Comparison of ENCODE assay signal across 26 cellular contexts in the genomic region with DNA sequence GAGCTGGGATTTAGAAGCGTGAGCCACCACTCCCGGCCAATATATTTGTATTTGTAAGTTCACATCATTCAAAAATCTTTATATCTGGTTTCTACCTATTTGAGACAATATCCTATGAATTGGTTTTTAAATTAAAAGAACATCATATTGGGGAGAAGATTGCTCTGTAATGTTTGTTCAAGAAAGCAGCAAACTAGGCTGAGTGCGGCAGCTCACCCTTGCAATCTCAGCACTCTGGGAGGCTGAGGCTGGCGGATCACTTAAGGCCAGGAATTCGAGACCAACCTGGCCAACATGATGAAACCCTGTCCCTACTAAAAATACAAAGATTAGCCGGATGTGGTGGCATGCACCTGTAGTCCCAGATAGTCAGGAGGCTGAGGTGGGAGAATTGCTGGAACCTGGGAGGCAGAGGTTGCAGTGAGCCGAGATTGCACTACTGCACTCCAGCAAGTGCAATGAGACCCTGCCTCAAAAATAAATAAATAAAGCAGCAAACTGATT. TPM values are rescaled to one million over a fixed set of nuclear protein-coding genes. Genes with fewer than 3 reads are reported as not detected.
A peak's percentile ranks its signal among the peaks of the same experiment; 100 is the strongest.
DNase-seq lines count a peak whose midpoint lies in the region; ATAC-seq, FAIRE-seq and TF ChIP-seq lines count a peak whose summit lies in the region.
"Had no signal": no experiment of that assay in that cellular context is flagged by ENCODE, and none has a peak within 500 bp of the region (broad histone marks: within the 10 kb centered on the region; RNA-seq: fewer than 3 reads in every experiment).

No MANE protein-coding gene starts in this region.

- in situ Hi-C loops in gastrocnemius medialis (cut with MboI; ENCODE audit: low sequenced_read_pairs in 4 of 4) = loop anchor here in 2 of 4 donors (10.0 to 25.0 kb wide), 3 partner anchors 89 to 336 kb away; a partner anchor contains a TSS

- H3K36me3 ChIP-seq in left ventricle myocardium inferior (peaks cover 14% of the 10 kb centered on the region), endothelial cell of umbilical vein (ENCODE audit: control insufficient read depth in 2 of 2, extremely low read depth in 1 of 2, insufficient read depth in 2 of 2, low read length in 2 of 2) (peaks cover 0 to 3% of the 10 kb centered on the region in 2 experiments), gastrocnemius medialis (peaks cover 0 to 8% of the 10 kb centered on the region in 2 donors)

- no peaks in the 10 kb centered on the region for H4K20me1 ChIP-seq in endothelial cell of umbilical vein (replicated peaks; ENCODE audit: control insufficient read depth, extremely low read depth, insufficient read depth, low read length)

- dilution Hi-C loops in endothelial cell of umbilical vein (cut with MboI; ENCODE audit: extremely low pct_ligation_motif_present, low sequenced_read_pairs) = no loop called here

- intact Hi-C loops in left ventricle myocardium inferior (cut with micrococcal nuclease) (no loop called here), Right ventricle myocardium superior (cut with DNase I) (loop anchor here (10.0 kb wide), 1 partner anchor 329 kb away; no protein-coding TSS in a partner anchor), endothelial cell of umbilical vein (cut with micrococcal nuclease) (no loop called here), gastrocnemius medialis (cut with DNase I; ENCODE audit: low total_unique reads) (loop anchor here (5.0 kb wide), 1 partner anchor 421 kb away; no protein-coding TSS in a partner anchor)

- FAIRE-seq in endothelial cell of umbilical vein (lab: Jason Lieb, UNC) = peak; percentile 33
- FAIRE-seq: GM12878, GM12892, GM18507 had no signal

- H3K27me3 ChIP-seq in left ventricle myocardium inferior (ENCODE audit: low read depth) (no peaks in the 10 kb centered on the region), endothelial cell of umbilical vein (ENCODE audit: control insufficient read depth in 2 of 2, insufficient read depth in 2 of 2, low read length in 2 of 2) (no peaks in the 10 kb centered on the region), gastrocnemius medialis (no peaks in the 10 kb centered on the region)
- H3K27me3 ChIP-seq: BE2C, BLaER1 had no signal

- BruUV-seq in endothelial cell of umbilical vein (replicated peaks; lab: Mats Ljungman, UMichigan) = no TSS peak

- H3K9me3 ChIP-seq in left ventricle myocardium inferior (replicated peaks) = no peaks in the 10 kb centered on the region
- no peaks in the 10 kb centered on the region for H3K9me3 ChIP-seq in endothelial cell of umbilical vein (replicated peaks; ENCODE audit: control insufficient read depth, insufficient read depth, low read length)
- H3K9me3 ChIP-seq in gastrocnemius medialis = no peaks in the 10 kb centered on the region
- H3K9me3 ChIP-seq: BE2C had no signal

- TF ChIP-seq CTCF in left ventricle myocardium inferior (IDR thresholded peaks at IDR 0.05; ENCODE audit: borderline replicate concordance) (no peak), endothelial cell of umbilical vein (IDR thresholded peaks at IDR 0.05; ENCODE audit: extremely low read depth in 1 of 2, insufficient read depth in 1 of 2, low read depth in 1 of 2, low read length in 2 of 2) (no peak), gastrocnemius medialis (IDR thresholded peaks at IDR 0.05 in 4 of 5, conservative IDR thresholded peaks at IDR 0.05 in 1 of 5) (no peak)

- no peak for DNase-seq in left ventricle myocardium inferior
- no peak for DNase-seq in Right ventricle myocardium superior
- DNase-seq in endothelial cell of umbilical vein (ENCODE audit: low read depth, low spot score) = no peak
- DNase-seq in gastrocnemius medialis = peak; percentile 64 to 76
- no peak for DNase-seq in activated naive CD4-positive, alpha-beta T cell (lab: John Stamatoyannopoulos, UW)
- no peak for DNase-seq in NCI-H1417 treated with DMSO at 0.1 percent for 48 hours (lab: John Stamatoyannopoulos, UW)
- DNase-seq: 8988T; ACHN; BE2C; C1 segment of cervical spinal cord; CD4-positive, alpha-beta memory T cell; CD4-positive, CD25-positive, alpha-beta regulatory T cell; CD8-positive, alpha-beta memory T cell; COR-L47; DMS 273 treated with DMSO at 0.1 percent for 48 hours; DMS153; DMS53; DMS79; DND-41; EL; GDM1 had no signal

- no peaks in the 10 kb centered on the region for H3K9me1 ChIP-seq in endothelial cell of umbilical vein (replicated peaks; ENCODE audit: control insufficient read depth, extremely low read depth, insufficient read depth, low read length)

- peaks cover 23% of the 10 kb centered on the region for H3K79me2 ChIP-seq in endothelial cell of umbilical vein (ENCODE audit: control insufficient read depth, insufficient read depth, low read length)

- no peak overlapping the region for H3K4me2 ChIP-seq in endothelial cell of umbilical vein (ENCODE audit: insufficient read depth, low read length)
- H3K4me2 ChIP-seq: BLaER1 had no signal

- CTCF ChIA-PET in endothelial cell of umbilical vein (lab: Charles Lee) = no interaction called here

- H3K27ac ChIP-seq in left ventricle myocardium inferior (replicated peaks) (peak overlapping the region; percentile 91), endothelial cell of umbilical vein (ENCODE audit: insufficient read depth, low read depth, low read length) (no peak overlapping the region), gastrocnemius medialis (peak overlapping the region; percentile 96 to 98 (median 97))
- H3K27ac ChIP-seq: BLaER1 had no signal

- peaks cover 75% of the 10 kb centered on the region for H3K4me1 ChIP-seq in left ventricle myocardium inferior
- peaks cover 11% of the 10 kb centered on the region for H3K4me1 ChIP-seq in endothelial cell of umbilical vein (ENCODE audit: control insufficient read depth, extremely low read depth, insufficient read depth, low read length)
- H3K4me1 ChIP-seq in gastrocnemius medialis = peaks cover 67 to 85% of the 10 kb centered on the region in 2 donors
- H3K4me1 ChIP-seq: BE2C had no signal

- H3K4me3 ChIP-seq in left ventricle myocardium inferior = no peak overlapping the region
- H3K4me3 ChIP-seq in endothelial cell of umbilical vein (replicated peaks in 1 of 3; ENCODE audit: insufficient read depth in 1 of 3, low read depth in 1 of 3, low read length in 3 of 3) = no peak overlapping the region
- H3K4me3 ChIP-seq in gastrocnemius medialis = no peak overlapping the region
- H3K4me3 ChIP-seq: BLaER1, GM12878 had no signal

- no peak overlapping the region for H2AFZ ChIP-seq in endothelial cell of umbilical vein (ENCODE audit: low read depth, low read length)

- POLR2A ChIA-PET in endothelial cell of umbilical vein (lab: Charles Lee) = no interaction called here

- ATAC-seq in Right ventricle myocardium superior (ENCODE audit: poor library complexity) = no peak
- peak in 1 of 2 donors; percentile 6 for ATAC-seq in gastrocnemius medialis
- ATAC-seq in esophagus mucosa = no peak
- ATAC-seq: GM12878 had no signal

- H3K9ac ChIP-seq in endothelial cell of umbilical vein (replicated peaks; ENCODE audit: extremely low read depth, insufficient read depth, low read length) = no peak overlapping the region
- H3K9ac ChIP-seq: BLaER1 had no signal

- no peak for TF ChIP-seq POLR2A in endothelial cell of umbilical vein (IDR thresholded peaks at IDR 0.05; ENCODE audit: low read depth, low read length)
- peak; percentile 60 to 91 for TF ChIP-seq POLR2A in gastrocnemius medialis (IDR thresholded peaks at IDR 0.05)

TF ChIP-seq in endothelial cell of umbilical vein, 7 proteins besides CTCF, POLR2A, EP300 and RAD21:
- TF ChIP-seq EZH2 (IDR thresholded peaks at IDR 0.05; ENCODE audit: borderline replicate concordance, low read depth, low read length, severe bottlenecking) (no peak), JUN (IDR thresholded peaks at IDR 0.05; ENCODE audit: borderline replicate concordance, insufficient read depth, insufficient read length, low read depth) (no peak), MYC (IDR thresholded peaks at IDR 0.05; ENCODE audit: low read depth, low read length) (no peak), GATA2 (IDR thresholded peaks at IDR 0.05; ENCODE audit: insufficient read depth, insufficient read length, low read depth, low read length) (no peak), POLR2AphosphoS5 (IDR thresholded peaks at IDR 0.05; ENCODE audit: insufficient read depth, low read depth, low read length) (no peak), FOS (IDR thresholded peaks at IDR 0.05; ENCODE audit: borderline replicate concordance, insufficient read depth, low read length) (no peak)
- TF ChIP-seq, protein P1, sequence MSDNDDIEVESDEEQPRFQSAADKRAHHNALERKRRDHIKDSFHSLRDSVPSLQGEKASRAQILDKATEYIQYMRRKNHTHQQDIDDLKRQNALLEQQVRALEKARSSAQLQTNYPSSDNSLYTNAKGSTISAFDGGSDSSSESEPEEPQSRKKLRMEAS (IDR thresholded peaks at IDR 0.05; ENCODE audit: insufficient read depth, insufficient read length) = no peak

RNA-seq across cellular contexts. Expression of a gene that starts 9.4 kb away (rescaled TPM):
- 357 TPM for total RNA-seq in left ventricle myocardium inferior
- 334 TPM for total RNA-seq in Right ventricle myocardium superior
- total RNA-seq in endothelial cell of umbilical vein = 50.5 and 53.6 TPM in 2 replicates
- 23.7 and 29.7 TPM in 2 replicates for polyA plus RNA-seq in endothelial cell of umbilical vein
- 35.3 and 39.2 TPM in 2 replicates for polyA plus RNA-seq in endothelial cell of umbilical vein (2011; cell fraction: cytosol; rRNA removed)
- 26.0 and 31.1 TPM in 2 replicates for polyA plus RNA-seq in endothelial cell of umbilical vein (2011; cell fraction: nucleus; rRNA removed)
- polyA plus RNA-seq in endothelial cell of umbilical vein (2012) = 32.6 and 43.8 TPM in 2 replicates
- 31.0 and 35.9 TPM in 2 replicates for polyA minus RNA-seq in endothelial cell of umbilical vein
- polyA minus RNA-seq in endothelial cell of umbilical vein (2011; cell fraction: cytosol; rRNA and poly(A)+ RNA removed) = 23.7 TPM
- 30.4 and 39.2 TPM in 2 replicates for polyA minus RNA-seq in endothelial cell of umbilical vein (2011; cell fraction: nucleus; rRNA and poly(A)+ RNA removed)
- 100 to 1,000 TPM; 234 to 382 (median 354) TPM for total RNA-seq in gastrocnemius medialis
- 30.9 TPM for total RNA-seq in esophagus mucosa

RNA-seq across cellular contexts. Expression of a gene that starts 22.1 kb away (rescaled TPM):
- 19.4 TPM for total RNA-seq in left ventricle myocardium inferior
- total RNA-seq in Right ventricle myocardium superior = 21.0 TPM
- total RNA-seq in endothelial cell of umbilical vein = 19.5 TPM in 2 replicates
- 11.1 and 11.8 TPM in 2 replicates for polyA plus RNA-seq in endothelial cell of umbilical vein
- 14.6 and 15.8 TPM in 2 replicates for polyA plus RNA-seq in endothelial cell of umbilical vein (2011; cell fraction: cytosol; rRNA removed)
- polyA plus RNA-seq in endothelial cell of umbilical vein (2011; cell fraction: nucleus; rRNA removed) = 5.5 and 5.8 TPM in 2 replicates
- 20.9 and 29.7 TPM in 2 replicates for polyA plus RNA-seq in endothelial cell of umbilical vein (2012)
- polyA minus RNA-seq in endothelial cell of umbilical vein = 8.4 and 8.8 TPM in 2 replicates
- 7.3 TPM for polyA minus RNA-seq in endothelial cell of umbilical vein (2011; cell fraction: cytosol; rRNA and poly(A)+ RNA removed)
- polyA minus RNA-seq in endothelial cell of umbilical vein (2011; cell fraction: nucleus; rRNA and poly(A)+ RNA removed) = 2.0 and 4.4 TPM in 2 replicates
- 10 to 100 TPM; 14.0 to 38.3 (median 22.0) TPM for total RNA-seq in gastrocnemius medialis
- total RNA-seq in esophagus mucosa = 14.7 TPM

Comparison
In these comparisons a context has a peak if more than half of its experiments do, and no peak if none do; other contexts are left out.
1. intact Hi-C loops: an anchor here in Right ventricle myocardium superior (10.0 kb wide) and gastrocnemius medialis (5.0 kb wide); none called in left ventricle myocardium inferior and endothelial cell of umbilical vein.
2. DNase-seq: peak in gastrocnemius medialis (2 of 2); none in left ventricle myocardium inferior (single experiment), Right ventricle myocardium superior (single experiment), endothelial cell of umbilical vein (single experiment), activated naive CD4-positive, alpha-beta T cell (0 of 4) and NCI-H1417 treated with DMSO at 0.1 percent for 48 hours (single experiment).